In the genomic region with DNA sequence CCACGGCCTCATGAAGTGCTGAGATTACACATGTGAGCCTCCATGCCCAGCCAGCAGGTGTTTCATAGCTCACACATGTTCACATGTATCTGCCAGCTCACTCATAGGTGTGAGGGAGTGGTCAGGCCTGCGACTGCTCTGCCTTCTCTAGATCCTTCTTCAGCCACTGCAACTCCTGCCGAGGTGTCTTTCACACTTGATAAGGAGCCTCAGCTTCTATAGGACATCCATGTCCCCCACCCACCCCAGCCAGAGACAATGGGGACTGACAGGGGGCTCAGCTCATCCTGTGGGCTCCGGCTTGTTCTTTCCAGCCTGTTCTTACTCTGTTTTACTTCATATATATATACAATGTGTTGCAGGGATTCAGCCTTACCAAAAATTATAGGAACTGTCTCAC, we compare ENCODE assay signal across 35 cellular contexts.
"Had no signal": no experiment of that assay in that cellular context is flagged by ENCODE, and none has a peak within 500 bp of the region (broad histone marks: within the 10 kb centered on the region; RNA-seq: fewer than 3 reads in every experiment).

No MANE protein-coding gene starts in this region.

- H3K4me3 ChIP-seq: adrenal gland, body of pancreas, breast epithelium had no signal

- ATAC-seq: activated CD8-positive, alpha-beta T cell treated with anti-CD3 and anti-CD28 coated beads for 36 hours; activated naive CD4-positive, alpha-beta T cell treated with anti-CD3 and anti-CD28 coated beads, Interleukin-2, amount 50 U/mL, for 72 hours; activated T-cell treated with anti-CD3 and anti-CD28 coated beads, Interleukin-2, amount 50 U/mL, for 4 hours; activated T-cell treated with anti-CD3 and anti-CD28 coated beads, Interleukin-2, amount 50 U/mL, for 72 hours; activated T-helper 17 cell treated with anti-CD3 and anti-CD28 coated beads, Interleukin-2, amount 50 U/mL, for 72 hours; body of pancreas had no signal

- H3K36me3 ChIP-seq: adrenal gland, brain microvascular endothelial cell, breast epithelium had no signal

- H3K9me3 Mint-ChIP-seq: activated B cell treated with CpG ODN at 0.5 μM for 24 hours; activated CD4-positive, alpha-beta memory T cell treated with anti-CD3 and anti-CD28 coated beads for 36 hours; activated CD8-positive, alpha-beta T cell treated with anti-CD3 and anti-CD28 coated beads for 36 hours; activated naive CD4-positive, alpha-beta T cell treated with anti-CD3 and anti-CD28 coated beads for 36 hours; activated naive CD4-positive, alpha-beta T cell treated with anti-CD3 and anti-CD28 coated beads, Interleukin-2, amount 50 U/mL, for 72 hours; activated T-cell treated with anti-CD3 and anti-CD28 coated beads, Interleukin-2, amount 50 U/mL, for 4 hours; activated T-cell treated with anti-CD3 and anti-CD28 coated beads, Interleukin-2, amount 50 U/mL, for 72 hours; activated T-helper 1 cell treated with anti-CD3 and anti-CD28 coated beads, Interleukin-12 subunit alpha, Interleukin-12 subunit beta, Interleukin-2, Interleukin-4 antibody, amounts not matched to agents 30 ng/mL and 10 ng/mL and 1 ng/mL, durations not matched to agents 14 hours and 24 hours and 36 hours; activated T-helper 17 cell treated with anti-CD3 and anti-CD28 coated beads, Interleukin-2, amount 50 U/mL, for 72 hours; T-helper 1 cell treated with Interleukin-12 subunit alpha and Interleukin-12 subunit beta and Interleukin-4 antibody, amounts not matched to agents 30 μg/mL and 1 μg/mL, for 36 hours; T-helper 2 cell treated with Interferon-gamma antibody and Interleukin-4, amounts not matched to agents 5 μg/mL and 100 μg/mL, for 36 hours had no signal

- H3K4me1 Mint-ChIP-seq: activated T-helper 17 cell treated with anti-CD3 and anti-CD28 coated beads, Interleukin-2, amount 50 U/mL, for 72 hours had no signal

- H3K4me1 ChIP-seq: body of pancreas, breast epithelium had no signal

- H3K27me3 ChIP-seq: adrenal gland, body of pancreas, brain microvascular endothelial cell, breast epithelium had no signal

- H3K36me3 Mint-ChIP-seq: activated CD4-positive, alpha-beta memory T cell treated with anti-CD3 and anti-CD28 coated beads for 36 hours; activated naive CD4-positive, alpha-beta T cell treated with anti-CD3 and anti-CD28 coated beads, Interleukin-2, amount 50 U/mL, for 72 hours had no signal

- H3K9me3 ChIP-seq: adrenal gland, body of pancreas, breast epithelium had no signal

- H3K27ac Mint-ChIP-seq: activated B cell treated with CpG ODN at 0.5 μM for 24 hours; activated CD4-positive, alpha-beta memory T cell treated with anti-CD3 and anti-CD28 coated beads for 36 hours; activated CD4-positive, alpha-beta T cell treated with anti-CD3 and anti-CD28 coated beads, Interleukin-2, amount 10 ng/mL, durations not matched to agents 24 days and 14 days; activated CD8-positive, alpha-beta T cell treated with anti-CD3 and anti-CD28 coated beads for 36 hours; activated naive CD4-positive, alpha-beta T cell treated with anti-CD3 and anti-CD28 coated beads for 36 hours; activated naive CD4-positive, alpha-beta T cell treated with anti-CD3 and anti-CD28 coated beads, Interleukin-2, amount 50 U/mL, for 72 hours; activated T-cell treated with anti-CD3 and anti-CD28 coated beads, Interleukin-2, amount 50 U/mL, for 72 hours; activated T-helper 1 cell treated with anti-CD3 and anti-CD28 coated beads, Interleukin-12 subunit alpha, Interleukin-12 subunit beta, Interleukin-2, Interleukin-4 antibody, amounts not matched to agents 30 ng/mL and 10 ng/mL and 1 ng/mL, durations not matched to agents 14 hours and 24 hours and 36 hours; activated T-helper 17 cell treated with anti-CD3 and anti-CD28 coated beads, Interleukin-2, amount 50 U/mL, for 72 hours; T-helper 1 cell treated with Interleukin-12 subunit alpha and Interleukin-12 subunit beta and Interleukin-4 antibody, amounts not matched to agents 30 μg/mL and 1 μg/mL, for 36 hours; T-helper 2 cell treated with Interferon-gamma antibody and Interleukin-4, amounts not matched to agents 5 μg/mL and 100 μg/mL, for 36 hours had no signal

- H3K27ac ChIP-seq: adrenal gland, body of pancreas, brain microvascular endothelial cell, breast epithelium, VCaP had no signal

- DNase-seq: activated B cell treated with CpG ODN at 0.5 μM for 24 hours; activated CD4-positive, alpha-beta memory T cell treated with anti-CD3 and anti-CD28 coated beads for 36 hours; activated CD4-positive, alpha-beta T cell treated with anti-CD3 and anti-CD28 coated beads for 4 hours; activated CD4-positive, alpha-beta T cell treated with anti-CD3 and anti-CD28 coated beads, Interleukin-2, amount 10 ng/mL, durations not matched to agents 24 days and 14 days; activated CD4-positive, alpha-beta T cell treated with anti-CD3 and anti-CD28 coated beads, Interleukin-2, amount 50 U/mL, for 1 hour; activated CD4-positive, alpha-beta T cell treated with anti-CD3 and anti-CD28 coated beads, Interleukin-2, amount 50 U/mL, for 4 hours; activated CD4-positive, CD25-positive, alpha-beta regulatory T cell treated with anti-CD3 and anti-CD28 coated beads, Interleukin-2, amount 50 U/mL, for 72 hours; activated CD8-positive, alpha-beta memory T cell treated with anti-CD3 and anti-CD28 coated beads, Interleukin-2, amount 50 U/mL, for 4 hours; activated CD8-positive, alpha-beta T cell treated with anti-CD3 and anti-CD28 coated beads for 36 hours; activated effector memory CD4-positive, alpha-beta T cell treated with anti-CD3 and anti-CD28 coated beads, Interleukin-2, amount 50 U/mL, for 16 hours; activated gamma-delta T cell treated with Interleukin-2 at 50 U/mL for 16 hours; activated naive CD4-positive, alpha-beta T cell; activated naive CD4-positive, alpha-beta T cell treated with anti-CD3 and anti-CD28 coated beads for 36 hours; activated naive CD4-positive, alpha-beta T cell treated with anti-CD3 and anti-CD28 coated beads, Interleukin-2, amount 50 U/mL, for 16 hours; activated T-cell treated with anti-CD3 and anti-CD28 coated beads for 4 hours; activated T-cell treated with anti-CD3 and anti-CD28 coated beads, Interleukin-2, amount 50 U/mL, for 1 hour; activated T-cell treated with anti-CD3 and anti-CD28 coated beads, Interleukin-2, amount 50 U/mL, for 4 hours; activated T-cell treated with anti-CD3 and anti-CD28 coated beads, Interleukin-2, amount 50 U/mL, for 72 hours; adrenal gland; amniotic stem cell; aorta; body of pancreas; brain microvascular endothelial cell; caudate nucleus; SW 1271; T-helper 1 cell; T-helper 2 cell; T-helper 9 cell had no signal

- H3K4me3 Mint-ChIP-seq: activated B cell treated with CpG ODN at 0.5 μM for 24 hours; activated CD4-positive, alpha-beta memory T cell treated with anti-CD3 and anti-CD28 coated beads for 36 hours; activated CD4-positive, alpha-beta T cell treated with anti-CD3 and anti-CD28 coated beads, Interleukin-2, amount 10 ng/mL, durations not matched to agents 24 days and 14 days; activated CD8-positive, alpha-beta T cell treated with anti-CD3 and anti-CD28 coated beads for 36 hours; activated naive CD4-positive, alpha-beta T cell treated with anti-CD3 and anti-CD28 coated beads for 36 hours; activated T-cell treated with anti-CD3 and anti-CD28 coated beads, Interleukin-2, amount 50 U/mL, for 4 hours; activated T-cell treated with anti-CD3 and anti-CD28 coated beads, Interleukin-2, amount 50 U/mL, for 72 hours; activated T-helper 1 cell treated with anti-CD3 and anti-CD28 coated beads, Interleukin-12 subunit alpha, Interleukin-12 subunit beta, Interleukin-2, Interleukin-4 antibody, amounts not matched to agents 30 ng/mL and 10 ng/mL and 1 ng/mL, durations not matched to agents 14 hours and 24 hours and 36 hours; activated T-helper 17 cell treated with anti-CD3 and anti-CD28 coated beads, Interleukin-2, amount 50 U/mL, for 72 hours; T-helper 1 cell treated with Interleukin-12 subunit alpha and Interleukin-12 subunit beta and Interleukin-4 antibody, amounts not matched to agents 30 μg/mL and 1 μg/mL, for 36 hours; T-helper 2 cell treated with Interferon-gamma antibody and Interleukin-4, amounts not matched to agents 5 μg/mL and 100 μg/mL, for 36 hours had no signal
